Comparison of ENCODE assay signal across 15 cellular contexts in genomic region chr1:236543065-236543669, GRCh38. TPM values are rescaled to one million over a fixed set of nuclear protein-coding genes. Genes with fewer than 3 reads are reported as not detected.
DNase-seq lines count a peak whose midpoint lies in the region; ATAC-seq and TF ChIP-seq lines count a peak whose summit lies in the region.
"Had no signal": no experiment of that assay in that cellular context is flagged by ENCODE, and none has a peak within 500 bp of the region (broad histone marks: within the 10 kb centered on the region; RNA-seq: fewer than 3 reads in every experiment).

No MANE protein-coding gene starts in this region.

- peak; percentile 93 for ATAC-seq in WTC11
- no peak for ATAC-seq in GM21447 (IDR thresholded peaks at IDR 0.05; ENCODE audit: unreplicated experiment)
- ATAC-seq in GM21360 (IDR thresholded peaks at IDR 0.05; ENCODE audit: unreplicated experiment), result no peak

- CTCF ChIA-PET in AG04449 (lab: Yijun Ruan, JAX) (interaction anchor here (1.5 to 2.2 kb wide), 2 partner anchors 12 to 439 kb away, joined by 3 to 10 read pairs; no protein-coding TSS in a partner anchor), WTC11 (lab: Charles Lee) (no interaction called here)

- no peaks in the 10 kb centered on the region for H3K9me3 Mint-ChIP-seq in WTC11
- H3K9me3 Mint-ChIP-seq: activated naive CD8-positive, alpha-beta T cell treated with anti-CD3 and anti-CD28 coated beads, Interleukin-2, amount 10 ng/mL, durations not matched to agents 7 days and 5 days; naive B cell; stimulated activated naive CD8-positive, alpha-beta T cell treated with anti-CD3 and anti-CD28 coated beads, Interleukin-15, Interleukin-2, amounts not matched to agents 100 ng/mL and 50 ng/mL, for 24 hours had no signal

- peak overlapping the region; percentile 66; the same call in 1 of the 2 replicates for H3K27ac Mint-ChIP-seq in WTC11
- H3K27ac Mint-ChIP-seq: activated naive CD8-positive, alpha-beta T cell treated with anti-CD3 and anti-CD28 coated beads, Interleukin-2, amount 10 ng/mL, durations not matched to agents 7 days and 5 days; stimulated activated naive CD8-positive, alpha-beta T cell treated with anti-CD3 and anti-CD28 coated beads, Interleukin-15, Interleukin-2, amounts not matched to agents 100 ng/mL and 50 ng/mL, for 24 hours had no signal

- H3K27me3 Mint-ChIP-seq in WTC11 (ENCODE audit: low read depth), result no peaks in the 10 kb centered on the region
- H3K27me3 Mint-ChIP-seq: activated naive CD8-positive, alpha-beta T cell treated with anti-CD3 and anti-CD28 coated beads, Interleukin-2, amount 10 ng/mL, durations not matched to agents 7 days and 5 days; naive B cell; stimulated activated naive CD8-positive, alpha-beta T cell treated with anti-CD3 and anti-CD28 coated beads, Interleukin-15, Interleukin-2, amounts not matched to agents 100 ng/mL and 50 ng/mL, for 24 hours had no signal

- POLR2A ChIA-PET in AG04449 (lab: Yijun Ruan, JAX) (no interaction called here), WTC11 (lab: Charles Lee) (no interaction called here)

- H3K36me3 Mint-ChIP-seq in WTC11, result peaks cover 37% of the 10 kb centered on the region

- TF ChIP-seq CTCF in AG04449 (IDR thresholded peaks at IDR 0.05; ENCODE audit: insufficient read depth, low read length, missing control alignments), result peak; percentile 7
- peak; percentile 32; the same call in 1 of the 2 replicates for TF ChIP-seq CTCF in WTC11 (IDR thresholded peaks at IDR 0.05)

- no peak overlapping the region for H3K4me3 ChIP-seq in AG04449 (ENCODE audit: low read depth, low read length)
- H3K4me3 ChIP-seq: BLaER1 treated with 17β-estradiol and CSF1 and Interleukin-3, amounts not matched to agents 10 nM and 100 nM; MG63; right lobe of liver had no signal

- DNase-seq in AG04449 (ENCODE audit: low read depth, low spot score) (no peak), ELF-1 (ENCODE audit: low read depth, low spot score) (peak; percentile 30), WTC11 (ENCODE audit: low spot score) (peak; percentile 32), iPS-NIHi7 (ENCODE audit: extremely low spot score) (peak; percentile 59), HuH-7.5 (ENCODE audit: low spot score) (no peak), SHP77 treated with DMSO at 0.1 percent for 48 hours (lab: John Stamatoyannopoulos, UW) (no peak)
- DNase-seq: activated naive CD8-positive, alpha-beta T cell treated with anti-CD3 and anti-CD28 coated beads, Interleukin-2, amount 10 ng/mL, durations not matched to agents 7 days and 5 days; MG63; naive B cell; right lobe of liver; stimulated activated CD4-positive, alpha-beta T cell treated with anti-CD3 and anti-CD28 coated beads, Interleukin-4, amount 100 ng/mL, for 4 hours had no signal

- no peak overlapping the region for H3K4me3 Mint-ChIP-seq in WTC11
- H3K4me3 Mint-ChIP-seq: activated naive CD8-positive, alpha-beta T cell treated with anti-CD3 and anti-CD28 coated beads, Interleukin-2, amount 10 ng/mL, durations not matched to agents 7 days and 5 days; naive B cell; stimulated activated naive CD8-positive, alpha-beta T cell treated with anti-CD3 and anti-CD28 coated beads, Interleukin-15, Interleukin-2, amounts not matched to agents 100 ng/mL and 50 ng/mL, for 24 hours had no signal

- H3K4me1 Mint-ChIP-seq in WTC11, result 0 out of 2 replicates have a peak, but pooled peaks cover 3% of the 10 kb centered on the region

TF ChIP-seq in WTC11, 78 proteins besides CTCF, POLR2A, EP300 and RAD21:
- no peak for TF ChIP-seq GRHL2 (CRISPR knock-in tag; IDR thresholded peaks at IDR 0.05; ENCODE audit: insufficient replicate concordance, severe bottlenecking)
TF ChIP-seq in WTC11: peak in this region for 0.

RNA-seq across cellular contexts. Expression of gene LGALS8, which starts 19.4 kb away (rescaled TPM):
- 8.6 to 10.3 TPM (median 10.1 TPM) in 3 replicates for total RNA-seq in WTC11 (2021)

Comparison
In these comparisons a context has a peak if more than half of its experiments do, and no peak if none do; other contexts are left out.
1. DNase-seq: peak in ELF-1 (single experiment), WTC11 (single experiment) and iPS-NIHi7 (single experiment); none in AG04449 (single experiment), HuH-7.5 (single experiment) and SHP77 treated with DMSO at 0.1 percent for 48 hours (single experiment).